In genomic region chr10:44966129-44966815, GRCh38 we compare ENCODE assay signal across 8 cellular contexts.
DNase-seq lines count a peak whose midpoint lies in the region; ATAC-seq lines count a peak whose summit lies in the region.

No MANE protein-coding gene starts in this region.

- peak overlapping the region; percentile 96 for H3K4me3 Mint-ChIP-seq in dendritic cell treated with granulocyte-macrophage colony-stimulating factor and Interleukin-4, amounts not matched to agents 40 ng/mL and 50 ng/mL, for 4 days
- H3K4me3 Mint-ChIP-seq in stimulated activated memory B cell treated with anti-CD40 and anti-IgM and Interleukin-4, amounts not matched to agents 10 μg/mL and 1 μg/mL and 100 μg/mL, for 72 hours: no peak overlapping the region

- ATAC-seq in GM19372 (IDR thresholded peaks at IDR 0.05; ENCODE audit: low read depth, unreplicated experiment) (peak; percentile 34), HG02981 (IDR thresholded peaks at IDR 0.05; ENCODE audit: unreplicated experiment) (peak; percentile 30)
- ATAC-seq in stimulated activated memory B cell treated with anti-CD40 and anti-IgM and Interleukin-4, amounts not matched to agents 10 μg/mL and 1 μg/mL and 100 μg/mL, for 72 hours: no peak

- peak overlapping the region; percentile 88 for H3K27ac Mint-ChIP-seq in dendritic cell treated with granulocyte-macrophage colony-stimulating factor and Interleukin-4, amounts not matched to agents 40 ng/mL and 50 ng/mL, for 4 days
- peak overlapping the region; percentile 71 for H3K27ac Mint-ChIP-seq in stimulated activated memory B cell treated with anti-CD40 and anti-IgM and Interleukin-4, amounts not matched to agents 10 μg/mL and 1 μg/mL and 100 μg/mL, for 72 hours

- H3K9me3 Mint-ChIP-seq in dendritic cell treated with granulocyte-macrophage colony-stimulating factor and Interleukin-4, amounts not matched to agents 40 ng/mL and 50 ng/mL, for 4 days: no peaks in the 10 kb centered on the region
- H3K9me3 Mint-ChIP-seq in stimulated activated memory B cell treated with anti-CD40 and anti-IgM and Interleukin-4, amounts not matched to agents 10 μg/mL and 1 μg/mL and 100 μg/mL, for 72 hours: no peaks in the 10 kb centered on the region

- no peaks in the 10 kb centered on the region for H3K27me3 Mint-ChIP-seq in dendritic cell treated with granulocyte-macrophage colony-stimulating factor and Interleukin-4, amounts not matched to agents 40 ng/mL and 50 ng/mL, for 4 days
- no peaks in the 10 kb centered on the region for H3K27me3 Mint-ChIP-seq in stimulated activated memory B cell treated with anti-CD40 and anti-IgM and Interleukin-4, amounts not matched to agents 10 μg/mL and 1 μg/mL and 100 μg/mL, for 72 hours

- peaks cover 97% of the 10 kb centered on the region for H3K4me1 Mint-ChIP-seq in dendritic cell treated with granulocyte-macrophage colony-stimulating factor and Interleukin-4, amounts not matched to agents 40 ng/mL and 50 ng/mL, for 4 days (ENCODE audit: low read depth)
- peaks cover 66% of the 10 kb centered on the region for H3K4me1 Mint-ChIP-seq in stimulated activated memory B cell treated with anti-CD40 and anti-IgM and Interleukin-4, amounts not matched to agents 10 μg/mL and 1 μg/mL and 100 μg/mL, for 72 hours

- DNase-seq in NCI-H2196 (lab: John Stamatoyannopoulos, UW; ENCODE audit: unreplicated experiment): no peak
- DNase-seq in NCI-H69 (lab: John Stamatoyannopoulos, UW): no peak
- no peak for DNase-seq in cortex of kidney (lab: John Stamatoyannopoulos, UW)
- no peak for DNase-seq in NCI-H1048 (lab: John Stamatoyannopoulos, UW)

- peaks cover 85% of the 10 kb centered on the region for H3K36me3 Mint-ChIP-seq in dendritic cell treated with granulocyte-macrophage colony-stimulating factor and Interleukin-4, amounts not matched to agents 40 ng/mL and 50 ng/mL, for 4 days (ENCODE audit: low read depth)
- no peaks in the 10 kb centered on the region for H3K36me3 Mint-ChIP-seq in stimulated activated memory B cell treated with anti-CD40 and anti-IgM and Interleukin-4, amounts not matched to agents 10 μg/mL and 1 μg/mL and 100 μg/mL, for 72 hours

- intact Hi-C loops in dendritic cell treated with granulocyte-macrophage colony-stimulating factor and Interleukin-4, amounts not matched to agents 40 ng/mL and 50 ng/mL, for 4 days (cut with micrococcal nuclease): no loop called here
